Comparison of ENCODE assay signal across 8 cellular contexts in genomic region chr17:35587074-35587961, GRCh38. TPM values are rescaled to one million over a fixed set of nuclear protein-coding genes. Genes with fewer than 3 reads are reported as not detected.
DNase-seq lines count a peak whose midpoint lies in the region; ATAC-seq and TF ChIP-seq lines count a peak whose summit lies in the region.

Gene AP2B1, plus strand, starts transcription at chr17:35587322. Its CDS starts 6,709 bp downstream, at chr17:35594031.

- H3K4me2 ChIP-seq in OCI-LY7 (ENCODE audit: low read length), result peak within 1 kb of the TSS; percentile 84

- TF ChIP-seq CTCF in OCI-LY7 (conservative IDR thresholded peaks at IDR 0.05; ENCODE audit: low read length), result no peak

- H3K9me3 ChIP-seq in OCI-LY7 (ENCODE audit: low read length), result no peaks in the 10 kb centered on the region

- peaks cover 24% of the 10 kb centered on the region for H3K4me1 ChIP-seq in OCI-LY7 (ENCODE audit: insufficient read depth, low read length, poor library complexity, severe bottlenecking)

- BruUV-seq in OCI-LY7 (replicated peaks; lab: Mats Ljungman, UMichigan), result TSS peak; percentile 72

- no peaks in the 10 kb centered on the region for H3K9me2 ChIP-seq in OCI-LY7 (ENCODE audit: insufficient read depth, low read length)

- no peaks in the 10 kb centered on the region for H4K20me1 ChIP-seq in OCI-LY7 (ENCODE audit: insufficient read depth, low read length)

- peak within 1 kb of the TSS; percentile 75 for H3K27ac ChIP-seq in OCI-LY7 (ENCODE audit: low read depth, low read length, poor library complexity, severe bottlenecking)

- no peaks in the 10 kb centered on the region for H3K36me3 ChIP-seq in OCI-LY7 (ENCODE audit: insufficient read depth, low read length)

- POLR2A ChIA-PET in OCI-LY7 (lab: Charles Lee), result interaction anchor here (0.6 to 6.7 kb wide), 6 partner anchors 8 to 259 kb away, joined by 3 to 53 read pairs (median 6); partner anchors contain the start of genes PEX12 and TAF15

- peak within 1 kb of the TSS; percentile 97 for H2AFZ ChIP-seq in OCI-LY7 (ENCODE audit: low read length)

- intact Hi-C loops in OCI-LY7 (cut with micrococcal nuclease; ENCODE audit: unreplicated experiment), result loop anchor here (1.0 to 5.0 kb wide), 2 partner anchors 9 to 220 kb away; partner anchors contain the start of genes PEX12 and TAF15

- DNase-seq in D341Med (ENCODE audit: low spot score) (peak; percentile 95), HuH-7.5 (ENCODE audit: low spot score) (peak; percentile 77), OCI-LY7 (ENCODE audit: low spot score) (peak; percentile 96), activated T-cell treated with anti-CD3 and anti-CD28 coated beads for 1 hour (ENCODE audit: low read depth) (peak; percentile 95), epidermal melanocyte (ENCODE audit: insufficient read length, low spot score) (peak; percentile 86), middle frontal gyrus (ENCODE audit: extremely low spot score, low spot score) (peak; percentile 89)
- DNase-seq in stimulated activated CD8-positive, alpha-beta memory T cell treated with anti-CD3 and anti-CD28 coated beads, Interleukin-2, amount 100 ng/mL, for 48 hours (ENCODE audit: low read depth in 2 of 2), result peak; percentile 88 to 96

- peaks cover 41% of the 10 kb centered on the region for H3K79me2 ChIP-seq in OCI-LY7 (ENCODE audit: insufficient read depth, low read depth, low read length)

- peak; percentile 84 for ATAC-seq in GM21515 (IDR thresholded peaks at IDR 0.05; ENCODE audit: unreplicated experiment)

- H3K4me3 ChIP-seq in OCI-LY7 (ENCODE audit: low read depth, low read length, poor library complexity, severe bottlenecking), result peak within 1 kb of the TSS; percentile 84

- CTCF ChIA-PET in OCI-LY7 (lab: Charles Lee; ENCODE audit: unreplicated experiment), result interaction anchor here (0.6 to 1.3 kb wide), 2 partner anchors 9 to 10 kb away, joined by 3 to 5 read pairs; partner anchors contain the start of gene PEX12

RNA-seq across cellular contexts. Expression of gene AP2B1, which starts in this region (rescaled TPM):
- total RNA-seq in OCI-LY7 (2014; rRNA removed; shearing (Covaris generic)), result 28.9 and 51.5 TPM in 2 replicates
- total RNA-seq in OCI-LY7 (2022), result 76.0 and 82.9 TPM in 2 replicates

Comparison
In these comparisons a context has a peak if more than half of its experiments do, and no peak if none do; other contexts are left out.
1. Peak in every context shown above with its lines: DNase-seq, ATAC-seq, H3K4me3 ChIP-seq and H3K27ac ChIP-seq.